ENCODE assay signal across 24 cellular contexts in the genomic region with DNA sequence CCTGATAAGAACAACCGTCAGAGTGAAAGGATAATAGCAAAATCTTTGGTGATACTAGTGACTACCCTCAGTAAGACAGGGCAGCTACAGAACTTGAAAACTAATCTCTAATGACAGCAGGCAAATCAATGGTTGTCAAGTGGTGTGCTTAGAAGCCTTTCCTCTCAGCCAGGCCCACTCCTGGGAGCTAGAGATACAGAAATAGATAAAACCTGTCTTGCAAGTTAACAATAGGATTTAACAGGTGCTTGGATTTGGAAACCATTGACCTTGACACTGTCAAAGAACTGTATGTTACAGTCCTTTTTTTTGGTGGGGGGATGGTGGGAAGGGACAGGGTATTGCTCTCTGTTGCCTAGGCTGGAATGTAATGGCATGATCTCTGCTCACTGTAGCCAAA.
"Had no signal": no experiment of that assay in that cellular context is flagged by ENCODE, and none has a peak within 500 bp of the region (broad histone marks: within the 10 kb centered on the region; RNA-seq: fewer than 3 reads in every experiment).

No MANE protein-coding gene starts in this region.

- DNase-seq: activated CD4-positive, alpha-beta memory T cell treated with anti-CD3 and anti-CD28 coated beads for 36 hours; activated CD4-positive, alpha-beta T cell treated with anti-CD3 and anti-CD28 coated beads for 48 hours; activated naive CD4-positive, alpha-beta T cell treated with anti-CD3 and anti-CD28 coated beads for 36 hours; activated naive CD8-positive, alpha-beta T cell treated with anti-CD3 and anti-CD28 coated beads, Interleukin-2, amount 10 ng/mL, durations not matched to agents 7 days and 5 days; activated T-cell treated with anti-CD3 and anti-CD28 coated beads, Interleukin-2, amount 50 U/mL, for 48 hours; amniotic stem cell; esophagus squamous epithelium; head of caudate nucleus; hypothalamus; left ventricle myocardium inferior; mammary epithelial cell; nephron progenitor cell; small intestine; stimulated activated CD4-positive, alpha-beta T cell treated with anti-CD3 and anti-CD28 coated beads, Interleukin-15, amount 100 ng/mL, for 24 hours; stimulated activated CD8-positive, alpha-beta memory T cell treated with anti-CD3 and anti-CD28 coated beads, Interleukin-4, amount 100 ng/mL, for 48 hours; stimulated activated naive B cell treated with anti-CD40 and anti-IgM and Interleukin-4, amounts not matched to agents 10 μg/mL and 1 μg/mL and 100 μg/mL, for 72 hours; T-helper 17 cell; testis; upper lobe of left lung had no signal

- H3K4me1 Mint-ChIP-seq: activated naive CD8-positive, alpha-beta T cell treated with anti-CD3 and anti-CD28 coated beads, Interleukin-2, amount 10 ng/mL, durations not matched to agents 7 days and 5 days; nephron progenitor cell; T-helper 17 cell had no signal

- H3K27ac ChIP-seq: breast epithelium, coronary artery, esophagus squamous epithelium, gastroesophageal sphincter, left ventricle myocardium inferior, parathyroid adenoma, testis, upper lobe of left lung had no signal

- H3K27me3 ChIP-seq: breast epithelium, esophagus squamous epithelium, gastroesophageal sphincter, testis, upper lobe of left lung had no signal

- H3K4me3 ChIP-seq: breast epithelium, coronary artery, esophagus squamous epithelium, gastroesophageal sphincter, left ventricle myocardium inferior, testis, upper lobe of left lung had no signal

- H3K27ac Mint-ChIP-seq: activated CD4-positive, alpha-beta memory T cell treated with anti-CD3 and anti-CD28 coated beads for 36 hours; activated naive CD4-positive, alpha-beta T cell treated with anti-CD3 and anti-CD28 coated beads for 36 hours; activated naive CD8-positive, alpha-beta T cell treated with anti-CD3 and anti-CD28 coated beads, Interleukin-2, amount 10 ng/mL, durations not matched to agents 7 days and 5 days; nephron progenitor cell; stimulated activated naive B cell treated with anti-CD40 and anti-IgM and Interleukin-4, amounts not matched to agents 10 μg/mL and 1 μg/mL and 100 μg/mL, for 72 hours; T-helper 17 cell had no signal

- H3K36me3 Mint-ChIP-seq: activated CD4-positive, alpha-beta memory T cell treated with anti-CD3 and anti-CD28 coated beads for 36 hours; activated naive CD8-positive, alpha-beta T cell treated with anti-CD3 and anti-CD28 coated beads, Interleukin-2, amount 10 ng/mL, durations not matched to agents 7 days and 5 days had no signal

- H3K9me3 ChIP-seq: gastroesophageal sphincter, testis, upper lobe of left lung had no signal

- H3K27me3 Mint-ChIP-seq: activated CD4-positive, alpha-beta memory T cell treated with anti-CD3 and anti-CD28 coated beads for 36 hours; activated naive CD8-positive, alpha-beta T cell treated with anti-CD3 and anti-CD28 coated beads, Interleukin-2, amount 10 ng/mL, durations not matched to agents 7 days and 5 days; stimulated activated naive B cell treated with anti-CD40 and anti-IgM and Interleukin-4, amounts not matched to agents 10 μg/mL and 1 μg/mL and 100 μg/mL, for 72 hours; T-helper 17 cell had no signal

- H3K36me3 ChIP-seq: breast epithelium, esophagus squamous epithelium, gastroesophageal sphincter, left ventricle myocardium inferior, upper lobe of left lung had no signal

- H3K4me3 Mint-ChIP-seq: activated CD4-positive, alpha-beta memory T cell treated with anti-CD3 and anti-CD28 coated beads for 36 hours; activated naive CD4-positive, alpha-beta T cell treated with anti-CD3 and anti-CD28 coated beads for 36 hours; activated naive CD8-positive, alpha-beta T cell treated with anti-CD3 and anti-CD28 coated beads, Interleukin-2, amount 10 ng/mL, durations not matched to agents 7 days and 5 days; nephron progenitor cell; stimulated activated naive B cell treated with anti-CD40 and anti-IgM and Interleukin-4, amounts not matched to agents 10 μg/mL and 1 μg/mL and 100 μg/mL, for 72 hours; T-helper 17 cell had no signal

- ATAC-seq: gastroesophageal sphincter; sciatic nerve; stimulated activated naive B cell treated with anti-CD40 and anti-IgM and Interleukin-4, amounts not matched to agents 10 μg/mL and 1 μg/mL and 100 μg/mL, for 72 hours; T-helper 17 cell had no signal

- H3K4me1 ChIP-seq: breast epithelium, esophagus squamous epithelium, gastroesophageal sphincter, left ventricle myocardium inferior, parathyroid adenoma, testis had no signal
